Comparison of ENCODE assay signal across 19 cellular contexts in genomic region chr11:37908224-37908558, GRCh38.
"Had no signal": no experiment of that assay in that cellular context is flagged by ENCODE, and none has a peak within 500 bp of the region (broad histone marks: within the 10 kb centered on the region; RNA-seq: fewer than 3 reads in every experiment).

No MANE protein-coding gene starts in this region.

- H3K27ac Mint-ChIP-seq: dendritic cell treated with granulocyte-macrophage colony-stimulating factor and Interleukin-4, amounts not matched to agents 40 ng/mL and 50 ng/mL, for 4 days; effector memory CD8-positive, alpha-beta T cell; immature natural killer cell; stimulated activated naive B cell treated with anti-CD40 and anti-IgM and Interleukin-4, amounts not matched to agents 10 μg/mL and 1 μg/mL and 100 μg/mL, for 72 hours had no signal

- DNase-seq: cerebellar nuclear complex; effector memory CD8-positive, alpha-beta T cell; esophagus squamous epithelium; foreskin fibroblast; glutamatergic neuron; immature natural killer cell; mucosa of descending colon; naive thymus-derived CD8-positive, alpha-beta T cell; retina; sigmoid colon; stimulated activated CD4-positive, alpha-beta T cell treated with anti-CD3 and anti-CD28 coated beads, Interleukin-2, amount 100 ng/mL, for 24 hours; stimulated activated CD4-positive, alpha-beta T cell treated with anti-CD3 and anti-CD28 coated beads, Interleukin-4, amount 100 ng/mL, for 4 hours; stimulated activated naive B cell treated with anti-CD40 and anti-IgM and Interleukin-4, amounts not matched to agents 10 μg/mL and 1 μg/mL and 100 μg/mL, for 72 hours; stomach; substantia nigra; trophoblast cell had no signal

- H3K36me3 Mint-ChIP-seq: immature natural killer cell; naive thymus-derived CD8-positive, alpha-beta T cell; stimulated activated naive B cell treated with anti-CD40 and anti-IgM and Interleukin-4, amounts not matched to agents 10 μg/mL and 1 μg/mL and 100 μg/mL, for 72 hours had no signal

- H3K4me1 Mint-ChIP-seq: immature natural killer cell; naive thymus-derived CD8-positive, alpha-beta T cell; stimulated activated naive B cell treated with anti-CD40 and anti-IgM and Interleukin-4, amounts not matched to agents 10 μg/mL and 1 μg/mL and 100 μg/mL, for 72 hours had no signal

- ATAC-seq: effector memory CD8-positive, alpha-beta T cell; gastroesophageal sphincter; left lobe of liver; mucosa of descending colon; naive thymus-derived CD8-positive, alpha-beta T cell; stimulated activated naive B cell treated with anti-CD40 and anti-IgM and Interleukin-4, amounts not matched to agents 10 μg/mL and 1 μg/mL and 100 μg/mL, for 72 hours had no signal

- H3K27me3 Mint-ChIP-seq: dendritic cell treated with granulocyte-macrophage colony-stimulating factor and Interleukin-4, amounts not matched to agents 40 ng/mL and 50 ng/mL, for 4 days; effector memory CD8-positive, alpha-beta T cell; naive thymus-derived CD8-positive, alpha-beta T cell; stimulated activated naive B cell treated with anti-CD40 and anti-IgM and Interleukin-4, amounts not matched to agents 10 μg/mL and 1 μg/mL and 100 μg/mL, for 72 hours had no signal

- H3K4me3 Mint-ChIP-seq: dendritic cell treated with granulocyte-macrophage colony-stimulating factor and Interleukin-4, amounts not matched to agents 40 ng/mL and 50 ng/mL, for 4 days; effector memory CD8-positive, alpha-beta T cell; immature natural killer cell; naive thymus-derived CD8-positive, alpha-beta T cell; stimulated activated naive B cell treated with anti-CD40 and anti-IgM and Interleukin-4, amounts not matched to agents 10 μg/mL and 1 μg/mL and 100 μg/mL, for 72 hours had no signal
